ENCODE assay signal across 1 cellular context in genomic region chr7:135207739-135208416, GRCh38.
TF ChIP-seq lines count a peak whose summit lies in the region.

No MANE protein-coding gene starts in this region.

TF ChIP-seq in H1, 55 proteins besides CTCF, POLR2A, EP300 and RAD21 (continued from another document):
- no peak for TF ChIP-seq SRF (IDR thresholded peaks at IDR 0.05; ENCODE audit: low read depth, low read length)
- no peak for TF ChIP-seq SIRT6 (IDR thresholded peaks at IDR 0.05; ENCODE audit: low read length)
- TF ChIP-seq SP2 (IDR thresholded peaks at IDR 0.05; ENCODE audit: low read length): no peak
- no peak for TF ChIP-seq SUZ12 (IDR thresholded peaks at IDR 0.05; ENCODE audit: low read length)
- TF ChIP-seq CTBP2 (IDR thresholded peaks at IDR 0.05; ENCODE audit: borderline replicate concordance, insufficient read depth, insufficient read length, low read length): no peak
- no peak for TF ChIP-seq EGR1 (IDR thresholded peaks at IDR 0.05; ENCODE audit: borderline replicate concordance, low read depth, low read length)
